Comparison of ENCODE assay signal across 1 cellular context in genomic region chr16:6827272-6827671, GRCh38.
TF ChIP-seq lines count a peak whose summit lies in the region.

No MANE protein-coding gene starts in this region.

TF ChIP-seq in HepG2, 621 proteins besides CTCF, POLR2A, EP300 and RAD21 (continued from another document):
- no peak for TF ChIP-seq MTERF4 (CRISPR knock-in tag; IDR thresholded peaks at IDR 0.05)
- TF ChIP-seq ZZZ3 (CRISPR knock-in tag; IDR thresholded peaks at IDR 0.05; ENCODE audit: borderline replicate concordance) = no peak
- TF ChIP-seq ZBTB7A (CRISPR knock-in tag; IDR thresholded peaks at IDR 0.05) = no peak
- TF ChIP-seq ESRRA (CRISPR knock-in tag; IDR thresholded peaks at IDR 0.05; ENCODE audit: low read depth) = no peak
- no peak for TF ChIP-seq ETS1 (CRISPR knock-in tag; IDR thresholded peaks at IDR 0.05)
- TF ChIP-seq TBX2 (CRISPR knock-in tag; IDR thresholded peaks at IDR 0.05; ENCODE audit: borderline replicate concordance) = no peak
- TF ChIP-seq ZNF577 (CRISPR knock-in tag; IDR thresholded peaks at IDR 0.05; ENCODE audit: borderline replicate concordance, low read depth) = no peak
- no peak for TF ChIP-seq KDM2A (CRISPR knock-in tag; IDR thresholded peaks at IDR 0.05; ENCODE audit: borderline replicate concordance, low read depth)
- no peak for TF ChIP-seq SKI (IDR thresholded peaks at IDR 0.05; ENCODE audit: partially characterized antibody)
- TF ChIP-seq ZNF337 (CRISPR knock-in tag; IDR thresholded peaks at IDR 0.05; ENCODE audit: borderline replicate concordance, low read depth) = no peak
- TF ChIP-seq MIER3 (CRISPR knock-in tag; IDR thresholded peaks at IDR 0.05; ENCODE audit: borderline replicate concordance) = no peak
- no peak for TF ChIP-seq CREM (IDR thresholded peaks at IDR 0.05)
- no peak for TF ChIP-seq CREM (CRISPR knock-in tag; IDR thresholded peaks at IDR 0.05)
- TF ChIP-seq ZBTB39 (CRISPR knock-in tag; IDR thresholded peaks at IDR 0.05) = no peak
